6 cellular contexts compared by ENCODE assay signal in genomic region chr12:25803029-25803664, GRCh38.
A peak's percentile ranks its signal among the peaks of the same experiment; 100 is the strongest.
DNase-seq lines count a peak whose midpoint lies in the region; ATAC-seq, FAIRE-seq and TF ChIP-seq lines count a peak whose summit lies in the region.
"Not testable (repeated sequence)": the region's sequence is repeated elsewhere in the genome, so short reads cannot be mapped to it uniquely, and the experiment has no call there.

No MANE protein-coding gene starts in this region.

- not testable (repeated sequence) for H3K4me3 ChIP-seq in keratinocyte (ENCODE audit: control insufficient read depth in 2 of 3, extremely low read depth in 1 of 3, insufficient read depth in 2 of 3, low read depth in 1 of 3, low read length in 3 of 3); naive thymus-derived CD4-positive, alpha-beta T cell (ENCODE audit: low read length)

- intact Hi-C loops in naive thymus-derived CD4-positive, alpha-beta T cell (cut with micrococcal nuclease) = not testable (repeated sequence)

- peak; percentile 78 for DNase-seq in DMS53 (lab: John Stamatoyannopoulos, UW)
- not testable (repeated sequence) for DNase-seq in effector memory CD8-positive, alpha-beta T cell; keratinocyte (ENCODE audit: low read depth, low spot score); naive thymus-derived CD4-positive, alpha-beta T cell; stimulated activated naive B cell treated with anti-CD40 and anti-IgM and Interleukin-4, amounts not matched to agents 10 μg/mL and 1 μg/mL and 100 μg/mL, for 72 hours

- not testable (repeated sequence) for H3K9me1 ChIP-seq in keratinocyte (ENCODE audit: control insufficient read depth, extremely low read depth, insufficient read depth, low read length)

- CTCF ChIA-PET in naive thymus-derived CD4-positive, alpha-beta T cell (lab: Charles Lee) = not testable (repeated sequence)

- ATAC-seq in effector memory CD8-positive, alpha-beta T cell (replicated peaks) = peak; percentile 65
- peak; percentile 50 for ATAC-seq in naive thymus-derived CD4-positive, alpha-beta T cell
- peak; percentile 25 to 34 for ATAC-seq in stimulated activated naive B cell treated with anti-CD40 and anti-IgM and Interleukin-4, amounts not matched to agents 10 μg/mL and 1 μg/mL and 100 μg/mL, for 72 hours (replicated peaks)

- H3K27ac Mint-ChIP-seq in effector memory CD8-positive, alpha-beta T cell; naive thymus-derived CD4-positive, alpha-beta T cell; stimulated activated naive B cell treated with anti-CD40 and anti-IgM and Interleukin-4, amounts not matched to agents 10 μg/mL and 1 μg/mL and 100 μg/mL, for 72 hours: not testable (repeated sequence)

- H3K4me1 ChIP-seq in keratinocyte (ENCODE audit: control insufficient read depth, extremely low read depth, insufficient read depth, low read length) = peaks cover 23% of the 10 kb centered on the region
- not testable (repeated sequence) for H3K4me1 ChIP-seq in naive thymus-derived CD4-positive, alpha-beta T cell (ENCODE audit: control insufficient read depth in 2 of 2, insufficient read depth in 2 of 2, low read length in 2 of 2)

- POLR2A ChIA-PET in naive thymus-derived CD4-positive, alpha-beta T cell (lab: Charles Lee) = not testable (repeated sequence)

- peak overlapping the region; percentile 72 for H3K27ac ChIP-seq in VCaP
- not testable (repeated sequence) for H3K27ac ChIP-seq in keratinocyte (ENCODE audit: control insufficient read depth, insufficient read depth, low read length); naive thymus-derived CD4-positive, alpha-beta T cell (ENCODE audit: low read depth, low read length)

- dilution Hi-C loops in keratinocyte (cut with MboI; ENCODE audit: extremely low pct_ligation_motif_present, low sequenced_read_pairs) = not testable (repeated sequence)

- not testable (repeated sequence) for H3K4me2 ChIP-seq in keratinocyte (ENCODE audit: control insufficient read depth, extremely low read depth, insufficient read depth, low read depth, low read length)

- not testable (repeated sequence) for H3K9me3 ChIP-seq in keratinocyte (ENCODE audit: control insufficient read depth, low read depth, low read length); naive thymus-derived CD4-positive, alpha-beta T cell (ENCODE audit: control insufficient read depth in 2 of 3, low read length in 3 of 3)

- not testable (repeated sequence) for H2AFZ ChIP-seq in keratinocyte (ENCODE audit: control insufficient read depth, low read length)

- not testable (repeated sequence) for H3K4me3 Mint-ChIP-seq in effector memory CD8-positive, alpha-beta T cell; naive thymus-derived CD4-positive, alpha-beta T cell; stimulated activated naive B cell treated with anti-CD40 and anti-IgM and Interleukin-4, amounts not matched to agents 10 μg/mL and 1 μg/mL and 100 μg/mL, for 72 hours

- H3K9ac ChIP-seq in keratinocyte (ENCODE audit: control insufficient read depth, extremely low read depth, insufficient read depth, low read length) = not testable (repeated sequence)

- not testable (repeated sequence) for H3K79me2 ChIP-seq in keratinocyte (ENCODE audit: control insufficient read depth, insufficient read depth, low read length)

- FAIRE-seq in keratinocyte (lab: Jason Lieb, UNC) = peak; percentile 26

- not testable (repeated sequence) for H3K27me3 Mint-ChIP-seq in effector memory CD8-positive, alpha-beta T cell; naive thymus-derived CD4-positive, alpha-beta T cell; stimulated activated naive B cell treated with anti-CD40 and anti-IgM and Interleukin-4, amounts not matched to agents 10 μg/mL and 1 μg/mL and 100 μg/mL, for 72 hours

- not testable (repeated sequence) for H3K36me3 ChIP-seq in keratinocyte (ENCODE audit: control insufficient read depth in 2 of 2, extremely low read depth in 1 of 2, insufficient read depth in 2 of 2, low read length in 2 of 2); naive thymus-derived CD4-positive, alpha-beta T cell (ENCODE audit: control insufficient read depth in 2 of 3, insufficient read depth in 3 of 3, low read length in 3 of 3)

- H3K9me3 Mint-ChIP-seq in effector memory CD8-positive, alpha-beta T cell; naive thymus-derived CD4-positive, alpha-beta T cell; stimulated activated naive B cell treated with anti-CD40 and anti-IgM and Interleukin-4, amounts not matched to agents 10 μg/mL and 1 μg/mL and 100 μg/mL, for 72 hours: not testable (repeated sequence)

- H3K36me3 Mint-ChIP-seq in effector memory CD8-positive, alpha-beta T cell (ENCODE audit: insufficient read depth); naive thymus-derived CD4-positive, alpha-beta T cell; stimulated activated naive B cell treated with anti-CD40 and anti-IgM and Interleukin-4, amounts not matched to agents 10 μg/mL and 1 μg/mL and 100 μg/mL, for 72 hours: not testable (repeated sequence)

- H3K27me3 ChIP-seq in keratinocyte (ENCODE audit: control insufficient read depth, extremely low read depth, insufficient read depth, low read length); naive thymus-derived CD4-positive, alpha-beta T cell (ENCODE audit: control insufficient read depth in 2 of 2, insufficient read depth in 2 of 2, low read length in 2 of 2): not testable (repeated sequence)

- not testable (repeated sequence) for TF ChIP-seq CTCF in VCaP (conservative IDR thresholded peaks at IDR 0.05); keratinocyte (optimal IDR thresholded peaks at IDR 0.05 in 1 of 3, IDR thresholded peaks at IDR 0.05 in 1 of 3, conservative IDR thresholded peaks at IDR 0.05 in 1 of 3; ENCODE audit: extremely low read depth in 1 of 3, insufficient read depth in 2 of 3, low read length in 3 of 3)

- H4K20me1 ChIP-seq in keratinocyte (ENCODE audit: control insufficient read depth, extremely low read depth, insufficient read depth, low read length) = not testable (repeated sequence)

- H3K4me1 Mint-ChIP-seq in effector memory CD8-positive, alpha-beta T cell (ENCODE audit: low read depth in 2 of 2); stimulated activated naive B cell treated with anti-CD40 and anti-IgM and Interleukin-4, amounts not matched to agents 10 μg/mL and 1 μg/mL and 100 μg/mL, for 72 hours: not testable (repeated sequence)
- peaks cover 0 to 34% (median 20%) of the 10 kb centered on the region in 7 donors for H3K4me1 Mint-ChIP-seq in naive thymus-derived CD4-positive, alpha-beta T cell
